Comparison of ENCODE assay signal across 9 cellular contexts in the genomic region with DNA sequence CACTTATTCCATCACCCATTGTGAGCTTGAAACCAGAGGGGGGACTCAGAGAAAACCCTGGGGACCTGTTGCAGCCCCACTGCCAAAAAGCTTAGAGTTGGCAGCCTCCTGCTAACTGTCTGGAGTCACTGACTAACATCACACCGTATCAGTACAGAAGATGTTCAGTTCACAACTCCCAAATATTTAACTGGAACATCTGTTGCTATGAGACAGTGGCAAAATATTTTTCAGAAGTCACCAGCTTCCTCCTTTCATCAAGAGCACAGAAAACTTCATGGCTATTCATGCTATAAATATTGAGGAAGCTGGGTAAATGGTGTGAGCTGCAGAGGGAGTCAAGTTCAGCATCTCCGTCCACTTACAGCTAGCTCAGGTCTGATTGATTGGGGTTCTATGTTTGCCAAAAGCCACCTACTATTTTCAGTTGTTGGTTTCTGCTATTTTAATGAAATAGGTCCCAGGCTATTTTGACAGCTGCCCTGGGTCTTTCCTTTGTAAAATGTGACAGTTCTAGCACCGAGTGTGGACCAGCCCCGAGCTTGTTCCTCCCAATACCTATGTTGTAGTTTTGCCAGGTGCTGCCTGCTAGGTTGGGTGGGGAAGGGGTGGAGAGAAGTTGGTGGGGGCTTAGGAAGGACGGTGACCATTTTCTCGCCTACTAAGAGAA. TPM values are rescaled to one million over a fixed set of nuclear protein-coding genes. Genes with fewer than 3 reads are reported as not detected.
DNase-seq lines count a peak whose midpoint lies in the region; ATAC-seq, FAIRE-seq and TF ChIP-seq lines count a peak whose summit lies in the region.
"Had no signal": no experiment of that assay in that cellular context is flagged by ENCODE, and none has a peak within 500 bp of the region (broad histone marks: within the 10 kb centered on the region; RNA-seq: fewer than 3 reads in every experiment).

No MANE protein-coding gene starts in this region.

- TF ChIP-seq CTCF in K562 (IDR thresholded peaks at IDR 0.05 in 2 of 3, conservative IDR thresholded peaks at IDR 0.05 in 1 of 3; ENCODE audit: insufficient read depth in 2 of 3, low read depth in 1 of 3, low read length in 3 of 3) (no peak), thoracic aorta (IDR thresholded peaks at IDR 0.05) (no peak)

- H3K79me2 ChIP-seq in K562 (ENCODE audit: control insufficient read depth, insufficient read depth, low read length), result peaks cover 38% of the 10 kb centered on the region

- H3K27ac ChIP-seq in K562 (ENCODE audit: extremely low read depth, low read depth, low read length), result no peak overlapping the region
- peak overlapping the region; percentile 20 to 48 for H3K27ac ChIP-seq in thoracic aorta

- H3K27me3 ChIP-seq in K562 (ENCODE audit: control insufficient read depth in 2 of 2, insufficient read depth in 2 of 2, low read length in 2 of 2) (no peaks in the 10 kb centered on the region), thoracic aorta (replicated peaks; ENCODE audit: insufficient read depth) (no peaks in the 10 kb centered on the region)

- intact Hi-C loops in K562 (cut with micrococcal nuclease), result no loop called here

- no peaks in the 10 kb centered on the region for H3K9me3 ChIP-seq in K562 (replicated peaks; ENCODE audit: control insufficient read depth, insufficient read depth, low read depth, low read length)
- no peaks in the 10 kb centered on the region for H3K9me3 ChIP-seq in thoracic aorta

- H3K4me1 ChIP-seq in K562 (replicated peaks in 1 of 2; ENCODE audit: control insufficient read depth in 2 of 2, insufficient read depth in 2 of 2, low read length in 2 of 2), result peaks cover 7 to 17% of the 10 kb centered on the region in 2 experiments; a peak in 4 of 5 replicates
- peaks cover 36 to 64% of the 10 kb centered on the region in 2 donors for H3K4me1 ChIP-seq in thoracic aorta (ENCODE audit: control insufficient read depth in 1 of 2, low read depth in 2 of 2)

- BruUV-seq in K562 (replicated peaks; lab: Mats Ljungman, UMichigan), result no TSS peak

- no peak overlapping the region for H2AFZ ChIP-seq in K562 (ENCODE audit: low read depth, low read length)

- H3K4me3 ChIP-seq in K562 (no peak overlapping the region), thoracic aorta (no peak overlapping the region)

- TF ChIP-seq POLR2A in K562 (conservative IDR thresholded peaks at IDR 0.05), result no peak

- H3K9me1 ChIP-seq in K562 (ENCODE audit: control insufficient read depth, insufficient read depth, low read length), result no peaks in the 10 kb centered on the region

- H3K36me3 ChIP-seq in K562 (ENCODE audit: control insufficient read depth, insufficient read depth, low read length) (peaks cover 78% of the 10 kb centered on the region), thoracic aorta (peaks cover 8% of the 10 kb centered on the region)

- in situ Hi-C loops in K562 (cut with MboI), result no loop called here

- no peak for TF ChIP-seq RAD21 in K562 (CRISPR knock-in tag; conservative IDR thresholded peaks at IDR 0.05 in 1 of 2, IDR thresholded peaks at IDR 0.05 in 1 of 2)

- POLR2A ChIA-PET in K562 (lab: Yijun Ruan, JAX), result interaction anchor here (0.6 to 2.9 kb wide), 6 partner anchors 9 to 319 kb away, joined by 3 to 23 read pairs (median 3); a partner anchor contains a TSS

- no peaks in the 10 kb centered on the region for H4K20me1 ChIP-seq in K562 (replicated peaks; ENCODE audit: control insufficient read depth, insufficient read depth, low read length)

- no peak overlapping the region for H3K9ac ChIP-seq in K562 (ENCODE audit: insufficient read depth in 1 of 2, low read depth in 2 of 2, low read length in 2 of 2)

- DNase-seq in HT1080 (ENCODE audit: low read depth) (peak; percentile 24), K562 (ENCODE audit: extremely low read depth in 1 of 4, low spot score in 3 of 4) (peak in 1 of 4 experiments; percentile 5), hepatic stellate cell (ENCODE audit: low spot score) (peak; percentile 70), thoracic aorta (ENCODE audit: low spot score) (no peak)
- DNase-seq in activated naive CD4-positive, alpha-beta T cell (lab: John Stamatoyannopoulos, UW), result no peak
- DNase-seq: activated naive CD8-positive, alpha-beta T cell treated with anti-CD3 and anti-CD28 coated beads, Interleukin-2, amount 50 U/mL, for 24 hours; NCI-H1417 had no signal

- no peak overlapping the region for H3K4me2 ChIP-seq in K562 (ENCODE audit: insufficient read depth, low read length)

- no peak for FAIRE-seq in K562 (lab: Jason Lieb, UNC)

- no peak for ATAC-seq in K562
- no peak for ATAC-seq in thoracic aorta (ENCODE audit: insufficient number of reproducible peaks, low FRiP score, low read depth)
- no peak for ATAC-seq in HG03442 (IDR thresholded peaks at IDR 0.05; ENCODE audit: unreplicated experiment)
- no peak for ATAC-seq in HG02798 (IDR thresholded peaks at IDR 0.05; ENCODE audit: poor library complexity, unreplicated experiment)
- ATAC-seq: activated naive CD8-positive, alpha-beta T cell treated with anti-CD3 and anti-CD28 coated beads, Interleukin-2, amount 50 U/mL, for 24 hours had no signal

- CTCF ChIA-PET in K562 (lab: Yijun Ruan, JAX; ENCODE audit: low intra/inter-chr PET ratio), result no interaction called here

- no peak for TF ChIP-seq EP300 in K562 (IDR thresholded peaks at IDR 0.05; ENCODE audit: low read length)

- WGBS in K562 (ENCODE audit: insufficient coverage, low coverage, missing lambda C conversion rate), result 90% methylated on average over 6 of the region's 6 CpGs

RNA-seq across cellular contexts. Expression of a gene that starts 9.8 kb away (rescaled TPM):
- total RNA-seq in HT1080 (2014; rRNA removed; shearing (Covaris generic)), result 752 and 866 TPM in 2 replicates
- 446 and 561 TPM in 2 replicates for polyA plus RNA-seq in HT1080 (2015; cell fraction: cytosol; rRNA removed)
- 439 and 449 TPM in 2 replicates for polyA plus RNA-seq in HT1080 (2015; cell fraction: nucleus; rRNA removed)
- total RNA-seq in K562 (2011; cell fraction: chromatin; rRNA removed; ENCODE audit: low replicate concordance), result 58.9 and 87.5 TPM in 2 replicates
- total RNA-seq in K562 (2011; cell fraction: nucleolus; rRNA removed), result 81.7 and 89.2 TPM in 2 replicates
- total RNA-seq in K562 (2011; cell fraction: nucleoplasm; rRNA removed), result 55.3 and 62.8 TPM in 2 replicates
- total RNA-seq in K562 (2014; rRNA removed) (230 and 404 TPM in 2 replicates), K562 (2014; rRNA removed; fragmentation: Illumina TruSeq; extraction: Trizol) (52.0 and 55.4 TPM in 2 replicates), K562 (2015; rRNA removed; fragmentation: Illumina TruSeq; extraction: Trizol) (80.2 and 81.1 TPM in 2 replicates), K562 (2021) (110 and 117 TPM in 2 replicates), thoracic aorta (100 to 1,000 TPM; 357 to 454 TPM)
- polyA plus RNA-seq in K562 (2011; rRNA removed) (142 and 147 TPM in 2 replicates), K562 (2014; fragmentation: Illumina TruSeq; extraction: Trizol) (70.2 and 110 TPM in 2 replicates), K562 (2014; fragmentation: Nextera tagmentation; extraction: Ambion mirVana) (10 to 100 TPM; 43.9 to 45.0 TPM), K562 (2014; rRNA removed) (223 and 254 TPM in 2 replicates)
- polyA plus RNA-seq in K562 (2011; cell fraction: cytosol; rRNA removed), result 201 and 540 TPM in 2 replicates
- polyA plus RNA-seq in K562 (2011; cell fraction: nucleus; rRNA removed), result 92.2 and 167 TPM in 2 replicates
- polyA plus RNA-seq in K562 (2012), result 130 and 170 TPM in 2 replicates
- 79.0 and 140 TPM in 2 replicates for polyA minus RNA-seq in K562 (2011; rRNA and poly(A)+ RNA removed)
- polyA minus RNA-seq in K562 (2011; cell fraction: cytosol; rRNA and poly(A)+ RNA removed), result 123 and 146 TPM in 2 replicates
- polyA minus RNA-seq in K562 (2011; cell fraction: nucleus; rRNA and poly(A)+ RNA removed), result 50.9 and 51.2 TPM in 2 replicates

RNA-seq across cellular contexts. Expression of a gene that starts 59.2 kb away (rescaled TPM):
- total RNA-seq in HT1080 (2014; rRNA removed; shearing (Covaris generic)), result 71.5 and 75.6 TPM in 2 replicates
- 45.8 and 54.4 TPM in 2 replicates for polyA plus RNA-seq in HT1080 (2015; cell fraction: cytosol; rRNA removed)
- polyA plus RNA-seq in HT1080 (2015; cell fraction: nucleus; rRNA removed), result 53.6 and 57.5 TPM in 2 replicates
- total RNA-seq in K562 (2011; cell fraction: chromatin; rRNA removed; ENCODE audit: low replicate concordance), result 77.0 and 155 TPM in 2 replicates
- total RNA-seq in K562 (2011; cell fraction: nucleolus; rRNA removed), result 51.5 and 52.8 TPM in 2 replicates
- total RNA-seq in K562 (2011; cell fraction: nucleoplasm; rRNA removed), result 70.2 and 77.7 TPM in 2 replicates
- total RNA-seq in K562 (2014; rRNA removed), result 87.1 and 99.4 TPM in 2 replicates
- total RNA-seq in K562 (2014; rRNA removed; fragmentation: Illumina TruSeq; extraction: Trizol), result 109 and 115 TPM in 2 replicates
- total RNA-seq in K562 (2015; rRNA removed; fragmentation: Illumina TruSeq; extraction: Trizol), result 94.4 and 97.2 TPM in 2 replicates
- total RNA-seq in K562 (2021), result 86.4 and 96.5 TPM in 2 replicates
- 61.3 and 82.2 TPM in 2 replicates for polyA plus RNA-seq in K562 (2011; rRNA removed)
- 33.6 and 43.6 TPM in 2 replicates for polyA plus RNA-seq in K562 (2011; cell fraction: cytosol; rRNA removed)
- 38.1 and 46.6 TPM in 2 replicates for polyA plus RNA-seq in K562 (2011; cell fraction: nucleus; rRNA removed)
- polyA plus RNA-seq in K562 (2012), result 47.9 and 71.2 TPM in 2 replicates
- polyA plus RNA-seq in K562 (2014; fragmentation: Illumina TruSeq; extraction: Trizol), result 79.0 and 84.0 TPM in 2 replicates
- polyA plus RNA-seq in K562 (2014; fragmentation: Nextera tagmentation; extraction: Ambion mirVana), result 10 to 100 TPM; 24.1 to 25.6 TPM
- polyA plus RNA-seq in K562 (2014; rRNA removed), result 76.8 and 80.5 TPM in 2 replicates
- 103 and 111 TPM in 2 replicates for polyA minus RNA-seq in K562 (2011; rRNA and poly(A)+ RNA removed)
- polyA minus RNA-seq in K562 (2011; cell fraction: cytosol; rRNA and poly(A)+ RNA removed), result 40.6 and 55.4 TPM in 2 replicates
- polyA minus RNA-seq in K562 (2011; cell fraction: nucleus; rRNA and poly(A)+ RNA removed), result 30.3 and 46.5 TPM in 2 replicates
- total RNA-seq in thoracic aorta, result 10 to 100 TPM; 24.2 to 58.1 TPM

Comparison
In these comparisons a context has a peak if more than half of its experiments do, and no peak if none do; other contexts are left out.
1. DNase-seq: peak in HT1080 (single experiment) and hepatic stellate cell (single experiment); none in thoracic aorta (single experiment) and activated naive CD4-positive, alpha-beta T cell (0 of 4).